In the genomic region with DNA sequence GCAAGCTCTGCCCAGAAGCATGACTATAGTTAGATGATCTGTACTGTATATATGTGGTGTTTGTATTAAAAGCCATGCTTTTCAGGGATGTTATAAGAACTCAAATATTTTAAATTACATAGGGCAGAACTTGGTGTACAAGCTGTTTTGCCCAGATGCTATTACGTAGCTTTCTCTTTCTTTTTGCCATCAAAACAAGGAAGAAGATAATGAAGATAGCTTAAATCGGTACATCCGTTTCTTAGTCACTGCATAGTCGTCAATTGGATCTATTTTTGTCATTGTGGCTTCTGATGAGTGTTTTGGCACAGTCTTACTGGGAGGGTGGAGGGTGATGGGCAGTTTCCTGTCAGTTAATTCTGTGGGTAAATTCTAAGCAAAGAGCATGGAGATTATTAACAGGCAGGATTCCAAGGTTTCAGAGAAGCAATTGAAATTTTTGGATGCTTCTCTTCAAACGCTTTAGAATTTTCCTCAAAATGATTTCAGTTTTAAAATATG, we compare ENCODE assay signal across 8 cellular contexts.
DNase-seq lines count a peak whose midpoint lies in the region; ATAC-seq and TF ChIP-seq lines count a peak whose summit lies in the region.

No MANE protein-coding gene starts in this region.

- H3K36me3 ChIP-seq in ascending aorta: no peaks in the 10 kb centered on the region

- H3K9me3 ChIP-seq in ascending aorta: no peaks in the 10 kb centered on the region

- no peak for TF ChIP-seq CTCF in ascending aorta (IDR thresholded peaks at IDR 0.05)

- in situ Hi-C loops in SK-MEL-5 (cut with HindIII; ENCODE audit: low pct_unique_long_range_greater_than_20kb, low sequenced_read_pairs): no loop called here

- no peaks in the 10 kb centered on the region for H3K4me1 ChIP-seq in ascending aorta

- peak; percentile 86 for ATAC-seq in GM21381 (IDR thresholded peaks at IDR 0.05; ENCODE audit: unreplicated experiment)

- intact Hi-C loops in ascending aorta (cut with DNase I): no loop called here

- DNase-seq in COLO829 (ENCODE audit: low spot score) (peak; percentile 48), HT1080 (ENCODE audit: low read depth) (peak; percentile 90), SK-MEL-5 (ENCODE audit: low read depth, low spot score) (peak; percentile 92), ascending aorta (ENCODE audit: low spot score in 2 of 2) (peak in 1 of 2 donors; percentile 70), left kidney (ENCODE audit: low read depth, low spot score) (peak; percentile 11), ureter (ENCODE audit: low spot score) (no peak)
- peak; percentile 11 to 28 for DNase-seq in stimulated activated CD8-positive, alpha-beta memory T cell treated with anti-CD3 and anti-CD28 coated beads, Interleukin-15, amount 100 ng/mL, for 4 hours (ENCODE audit: low read depth in 2 of 2)

- no peaks in the 10 kb centered on the region for H3K27me3 ChIP-seq in ascending aorta

- peak overlapping the region; percentile 7 to 51 for H3K4me3 ChIP-seq in ascending aorta

- peak overlapping the region; percentile 1 to 19 for H3K27ac ChIP-seq in ascending aorta
